In the genomic region with DNA sequence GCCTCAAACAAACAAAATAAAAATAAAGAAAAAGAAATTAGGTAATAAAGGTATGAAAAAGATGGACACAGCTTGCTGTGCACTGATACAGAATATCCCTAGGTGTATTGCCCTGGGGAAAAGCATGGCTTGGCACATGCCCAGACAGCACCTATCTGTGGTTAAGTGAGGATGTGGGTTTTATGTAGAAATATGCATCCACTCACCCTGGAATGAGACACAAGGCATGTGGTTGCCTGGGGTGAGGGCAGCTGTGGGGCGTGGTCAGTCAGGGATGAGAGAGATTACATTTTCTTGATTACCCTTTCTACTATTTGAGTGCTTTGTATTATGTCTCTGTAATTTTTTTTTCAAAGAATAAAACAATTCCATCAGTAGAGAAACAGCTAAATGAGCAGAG, we compare ENCODE assay signal across 8 cellular contexts.
DNase-seq lines count a peak whose midpoint lies in the region; ATAC-seq and TF ChIP-seq lines count a peak whose summit lies in the region.

No MANE protein-coding gene starts in this region.

- no peaks in the 10 kb centered on the region for H3K27me3 Mint-ChIP-seq in activated T-cell treated with anti-CD3 and anti-CD28 coated beads, Interleukin-2, amount 50 U/mL, for 24 hours
- peaks cover 4% of the 10 kb centered on the region for H3K27me3 Mint-ChIP-seq in stimulated activated memory B cell treated with anti-CD40 and anti-IgM and Interleukin-4, amounts not matched to agents 10 μg/mL and 1 μg/mL and 100 μg/mL, for 72 hours

- DNase-seq in activated T-cell treated with anti-CD3 and anti-CD28 coated beads for 24 hours (ENCODE audit: low read depth): peak; percentile 26
- DNase-seq in activated T-cell treated with anti-CD3 and anti-CD28 coated beads, Interleukin-2, amount 50 U/mL, for 24 hours: no peak
- peak; percentile 42 for DNase-seq in T1000 (lab: John Stamatoyannopoulos, UW)
- peak; percentile 38 to 59 (median 42) for DNase-seq in effector memory CD4-positive, alpha-beta T cell
- DNase-seq in GM20000 (ENCODE audit: low spot score): no peak
- no peak for DNase-seq in head of caudate nucleus

- TF ChIP-seq CTCF in GM20000 (IDR thresholded peaks at IDR 0.05; ENCODE audit: extremely low read depth, missing control alignments): no peak

- H3K9me3 ChIP-seq in effector memory CD4-positive, alpha-beta T cell (ENCODE audit: control insufficient read depth, low read length): no peaks in the 10 kb centered on the region

- peak; percentile 71 for ATAC-seq in stimulated activated memory B cell treated with anti-CD40 and anti-IgM and Interleukin-4, amounts not matched to agents 10 μg/mL and 1 μg/mL and 100 μg/mL, for 72 hours
- ATAC-seq in GM21528 (IDR thresholded peaks at IDR 0.05; ENCODE audit: low FRiP score, unreplicated experiment): no peak

- no peaks in the 10 kb centered on the region for H3K36me3 Mint-ChIP-seq in activated T-cell treated with anti-CD3 and anti-CD28 coated beads, Interleukin-2, amount 50 U/mL, for 24 hours (ENCODE audit: low read depth)
- H3K36me3 Mint-ChIP-seq in stimulated activated memory B cell treated with anti-CD40 and anti-IgM and Interleukin-4, amounts not matched to agents 10 μg/mL and 1 μg/mL and 100 μg/mL, for 72 hours: no peaks in the 10 kb centered on the region

- H3K4me1 ChIP-seq in effector memory CD4-positive, alpha-beta T cell (ENCODE audit: control insufficient read depth, insufficient read depth, low read length, poor library complexity, severe bottlenecking): peaks cover 8% of the 10 kb centered on the region

- no peak overlapping the region for H3K4me3 ChIP-seq in effector memory CD4-positive, alpha-beta T cell (ENCODE audit: insufficient read depth, low read depth, low read length, poor library complexity, severe bottlenecking)

- H3K27ac Mint-ChIP-seq in activated T-cell treated with anti-CD3 and anti-CD28 coated beads, Interleukin-2, amount 50 U/mL, for 24 hours: no peak overlapping the region
- H3K27ac Mint-ChIP-seq in stimulated activated memory B cell treated with anti-CD40 and anti-IgM and Interleukin-4, amounts not matched to agents 10 μg/mL and 1 μg/mL and 100 μg/mL, for 72 hours: peak overlapping the region; percentile 67

- no peaks in the 10 kb centered on the region for H3K36me3 ChIP-seq in effector memory CD4-positive, alpha-beta T cell (ENCODE audit: control insufficient read depth, insufficient read depth, low read length)

- no peak overlapping the region for H3K4me3 Mint-ChIP-seq in activated T-cell treated with anti-CD3 and anti-CD28 coated beads, Interleukin-2, amount 50 U/mL, for 24 hours
- no peak overlapping the region for H3K4me3 Mint-ChIP-seq in stimulated activated memory B cell treated with anti-CD40 and anti-IgM and Interleukin-4, amounts not matched to agents 10 μg/mL and 1 μg/mL and 100 μg/mL, for 72 hours

- H3K9me3 Mint-ChIP-seq in activated T-cell treated with anti-CD3 and anti-CD28 coated beads, Interleukin-2, amount 50 U/mL, for 24 hours: no peaks in the 10 kb centered on the region
- no peaks in the 10 kb centered on the region for H3K9me3 Mint-ChIP-seq in stimulated activated memory B cell treated with anti-CD40 and anti-IgM and Interleukin-4, amounts not matched to agents 10 μg/mL and 1 μg/mL and 100 μg/mL, for 72 hours

- intact Hi-C loops in head of caudate nucleus (cut with DNase I): no loop called here

- H3K4me1 Mint-ChIP-seq in activated T-cell treated with anti-CD3 and anti-CD28 coated beads, Interleukin-2, amount 50 U/mL, for 24 hours (ENCODE audit: low read depth): peaks cover 28% of the 10 kb centered on the region
- H3K4me1 Mint-ChIP-seq in stimulated activated memory B cell treated with anti-CD40 and anti-IgM and Interleukin-4, amounts not matched to agents 10 μg/mL and 1 μg/mL and 100 μg/mL, for 72 hours: peaks cover 18% of the 10 kb centered on the region

- no peak overlapping the region for H3K27ac ChIP-seq in effector memory CD4-positive, alpha-beta T cell (ENCODE audit: insufficient read depth, low read length, poor library complexity, severe bottlenecking)

- H3K27me3 ChIP-seq in effector memory CD4-positive, alpha-beta T cell (replicated peaks; ENCODE audit: control insufficient read depth, insufficient read depth, low read length, poor library complexity, severe bottlenecking): no peaks in the 10 kb centered on the region

Comparison
In these comparisons a context has a peak if more than half of its experiments do, and no peak if none do; other contexts are left out.
1. DNase-seq: peak in activated T-cell treated with anti-CD3 and anti-CD28 coated beads for 24 hours (single experiment), T1000 (single experiment) and effector memory CD4-positive, alpha-beta T cell (3 of 3); none in activated T-cell treated with anti-CD3 and anti-CD28 coated beads, Interleukin-2, amount 50 U/mL, for 24 hours (single experiment), GM20000 (single experiment) and head of caudate nucleus (0 of 42).